Comparison of ENCODE assay signal across 9 cellular contexts in genomic region chr19:37079238-37079637, GRCh38. TPM values are rescaled to one million over a fixed set of nuclear protein-coding genes. Genes with fewer than 3 reads are reported as not detected.
DNase-seq lines count a peak whose midpoint lies in the region; ATAC-seq, FAIRE-seq and TF ChIP-seq lines count a peak whose summit lies in the region.
"Had no signal": no experiment of that assay in that cellular context is flagged by ENCODE, and none has a peak within 500 bp of the region (broad histone marks: within the 10 kb centered on the region; RNA-seq: fewer than 3 reads in every experiment).

No MANE protein-coding gene starts in this region.

- H3K4me2 ChIP-seq in GM12878 (ENCODE audit: control insufficient read depth, insufficient read depth) = peak overlapping the region; percentile 96

- no peak for TF ChIP-seq EP300 in GM12878 (IDR thresholded peaks at IDR 0.05; ENCODE audit: borderline replicate concordance in 1 of 2, control insufficient read depth in 1 of 2, low read depth in 2 of 2, low read length in 2 of 2)

- peak overlapping the region; percentile 99 for H2AFZ ChIP-seq in ACC112 (ENCODE audit: low read length, unreplicated experiment)
- H2AFZ ChIP-seq in GM12878 (ENCODE audit: control insufficient read depth, low read depth, low read length) = no peak overlapping the region

- no peak for FAIRE-seq in GM12878 (lab: Jason Lieb, UNC)

- no peak for ATAC-seq in GM12878

- peaks cover 3% of the 10 kb centered on the region for H3K9me3 ChIP-seq in GM12878 (replicated peaks; ENCODE audit: control insufficient read depth, insufficient read depth, low read length)
- peaks cover 42% of the 10 kb centered on the region for H3K9me3 ChIP-seq in mesodermal cell (ENCODE audit: control insufficient read depth, low read length)

- H3K36me3 ChIP-seq in ACC112 (ENCODE audit: insufficient read depth, low read length) (peaks cover 8% of the 10 kb centered on the region; the same call in 1 of the 2 replicates), GM12878 (ENCODE audit: control insufficient read depth in 2 of 2, insufficient read depth in 2 of 2, low read length in 1 of 2) (no peaks in the 10 kb centered on the region), mesodermal cell (ENCODE audit: control insufficient read depth, insufficient read depth, low read length) (no peaks in the 10 kb centered on the region)

- TF ChIP-seq RAD21 in GM12878 (IDR thresholded peaks at IDR 0.05; ENCODE audit: insufficient read depth, low read depth, low read length) = no peak

- peak; percentile 4 to 15 for DNase-seq in HL-60 (ENCODE audit: low read depth in 1 of 2, low spot score in 1 of 2)
- no peak for DNase-seq in GM12878 (ENCODE audit: low read depth, low spot score)
- no peak for DNase-seq in COLO668 (lab: John Stamatoyannopoulos, UW; ENCODE audit: unreplicated experiment)
- no peak for DNase-seq in NCI-H345 treated with DMSO at 0.1 percent for 48 hours (lab: John Stamatoyannopoulos, UW; ENCODE audit: unreplicated experiment)
- DNase-seq in SW 1271 (lab: John Stamatoyannopoulos, UW) = no peak
- DNase-seq in central memory CD4-positive, alpha-beta T cell = no peak
- DNase-seq: NCI-H1694 had no signal

- SMC1A ChIA-PET in GM12878 (lab: Charles Lee; ENCODE audit: uncharacterized antibody, unreplicated experiment) = no interaction called here

- H4K20me1 ChIP-seq in GM12878 (ENCODE audit: control insufficient read depth, insufficient read depth) = no peaks in the 10 kb centered on the region

- WGBS in GM12878 (ENCODE audit: insufficient coverage, insufficient replicate concordance, low lambda C conversion rate, missing lambda C conversion rate) = 96% methylated on average over 4 of the region's 4 CpGs
- WGBS in mesodermal cell (ENCODE audit: insufficient coverage in 2 of 2), 2 experiments = 82 to 92% methylated on average over 4 of the region's 4 CpGs

- in situ Hi-C loops in GM12878 (cut with MboI) = no loop called here

- intact Hi-C loops in GM12878 (cut with micrococcal nuclease; ENCODE audit: unreplicated experiment) = loop anchor here (5.0 kb wide), 2 partner anchors 93 to 138 kb away; partner anchors contain the start of genes ZNF383 and ZNF585A

- H3K27me3 ChIP-seq in ACC112 (ENCODE audit: insufficient read depth, low read length) = no peaks in the 10 kb centered on the region
- H3K27me3 ChIP-seq in HL-60 (ENCODE audit: insufficient read depth, poor library complexity, severe bottlenecking) = no peaks in the 10 kb centered on the region
- H3K27me3 ChIP-seq in GM12878 (replicated peaks in 1 of 2; ENCODE audit: control insufficient read depth in 2 of 2, insufficient read depth in 2 of 2, low read length in 1 of 2) = no peaks in the 10 kb centered on the region

- H3K9ac ChIP-seq in GM12878 (ENCODE audit: control insufficient read depth, insufficient read depth, low read length) = peak overlapping the region; percentile 96

- POLR2A ChIA-PET in GM12878 (lab: Charles Lee) = interaction anchor here (2.0 kb wide), 1 partner anchor 229 kb away, joined by 5 read pairs; the partner anchor contains the start of gene ZNF345

- no peak for TF ChIP-seq POLR2A in GM12878 (IDR thresholded peaks at IDR 0.05; ENCODE audit: low read depth, low read length)

- TSS peak; percentile 76 for BruUV-seq in GM12878 (replicated peaks; lab: Mats Ljungman, UMichigan)

- TF ChIP-seq CTCF in HL-60 (IDR thresholded peaks at IDR 0.05; ENCODE audit: insufficient read depth, low read length) (no peak), GM12878 (IDR thresholded peaks at IDR 0.05 in 2 of 3, conservative IDR thresholded peaks at IDR 0.05 in 1 of 3; ENCODE audit: control insufficient read depth in 2 of 3, extremely low read depth in 1 of 3, insufficient read depth in 1 of 3, low read depth in 3 of 3, low read length in 3 of 3) (no peak)

- H3K27ac ChIP-seq in ACC112 (ENCODE audit: low read depth, low read length) (no peak overlapping the region), HL-60 (replicated peaks) (peak overlapping the region; percentile 83), GM12878 (ENCODE audit: control insufficient read depth, insufficient read depth) (no peak overlapping the region), mesodermal cell (ENCODE audit: low read depth, low read length, severe bottlenecking) (no peak overlapping the region)

- no peaks in the 10 kb centered on the region for H3K4me1 ChIP-seq in ACC112 (ENCODE audit: control insufficient read depth, insufficient read depth, low read length, unreplicated experiment)
- peaks cover 6% of the 10 kb centered on the region for H3K4me1 ChIP-seq in GM12878 (ENCODE audit: control insufficient read depth, insufficient read depth, low read length)
- no peaks in the 10 kb centered on the region for H3K4me1 ChIP-seq in mesodermal cell (ENCODE audit: control insufficient read depth, insufficient read depth, low read length, poor library complexity, severe bottlenecking)

- H3K4me3 ChIP-seq in ACC112 (ENCODE audit: low read depth, low read length) = peak overlapping the region; percentile 88
- peak overlapping the region; percentile 91 for H3K4me3 ChIP-seq in HL-60 (replicated peaks; ENCODE audit: insufficient read depth, low read length)
- peak overlapping the region; percentile 88 for H3K4me3 ChIP-seq in GM12878
- H3K4me3 ChIP-seq in mesodermal cell (ENCODE audit: extremely low read depth, insufficient read depth, low read length, poor library complexity, severe bottlenecking) = peak overlapping the region; percentile 85

- CTCF ChIA-PET in GM12878 (lab: Yijun Ruan, JAX) = no interaction called here

- H3K79me2 ChIP-seq in ACC112 (ENCODE audit: control insufficient read depth, insufficient read depth, low read length, unreplicated experiment) (peaks cover 18% of the 10 kb centered on the region), GM12878 (ENCODE audit: control insufficient read depth, insufficient read depth, low read length) (peaks cover 12% of the 10 kb centered on the region)

- RAD21 ChIA-PET in GM12878 (lab: Charles Lee; ENCODE audit: unreplicated experiment) = no interaction called here

TF ChIP-seq in GM12878, 131 proteins besides CTCF, POLR2A, EP300 and RAD21 (continues in another document):
- TF ChIP-seq ZNF592 (IDR thresholded peaks at IDR 0.05) (no peak), HSF1 (IDR thresholded peaks at IDR 0.05; ENCODE audit: low read depth, low read length) (no peak)

RNA-seq across cellular contexts. Expression of gene ZNF420, which starts 1.0 kb away (rescaled TPM):
- 19.7 and 20.3 TPM in 2 replicates for total RNA-seq in GM12878 (2013; cell fraction: nucleolus; rRNA removed)
- total RNA-seq in GM12878 (2014; rRNA removed) (6.3 and 7.1 TPM in 2 replicates), GM12878 (2014; rRNA removed; fragmentation: Illumina TruSeq; extraction: Trizol) (8.0 and 8.6 TPM in 2 replicates), GM12878 (2021) (5.8 and 7.9 TPM in 2 replicates)
- polyA plus RNA-seq in GM12878 (2011; ENCODE audit: low read depth) = 5.0 TPM
- polyA plus RNA-seq in GM12878 (2011; rRNA removed) (6.4 and 13.8 TPM in 2 replicates), GM12878 (2014; fragmentation: Illumina TruSeq; extraction: Trizol) (4.8 and 4.9 TPM in 2 replicates), GM12878 (2014; fragmentation: Nextera tagmentation; extraction: Ambion mirVana) (1 to 10 TPM; 6.4 to 7.8 TPM), GM12878 (2014; rRNA removed) (3.7 and 4.5 TPM in 2 replicates), GM12878 (2016; fragmentation: Nextera tagmentation; extraction: Ambion mirVana) (10 to 100 TPM; 10.6 to 11.4 TPM)
- 2.1 and 4.0 TPM in 2 replicates for polyA plus RNA-seq in GM12878 (2011; cell fraction: cytosol; rRNA removed)
- polyA plus RNA-seq in GM12878 (2011; cell fraction: nucleus; rRNA removed) = 5.5 and 6.7 TPM in 2 replicates
- 3.5 and 5.8 TPM in 2 replicates for polyA plus RNA-seq in GM12878 (2012)
- 9.9 and 10.7 TPM in 2 replicates for polyA minus RNA-seq in GM12878 (2011; rRNA and poly(A)+ RNA removed)
- polyA minus RNA-seq in GM12878 (2011; cell fraction: cytosol; rRNA and poly(A)+ RNA removed) = 3.6 and 4.5 TPM in 2 replicates
- polyA minus RNA-seq in GM12878 (2011; cell fraction: nucleus; rRNA and poly(A)+ RNA removed) = 6.2 and 7.5 TPM in 2 replicates
- 8.9 TPM for polyA plus RNA-seq in mesodermal cell (2013, experiment 1 of 2)
- polyA plus RNA-seq in mesodermal cell (2013, experiment 2 of 2) = 7.1 TPM

Comparison
In these comparisons a context has a peak if more than half of its experiments do, and no peak if none do; other contexts are left out.
1. DNase-seq: peak in HL-60 (2 of 2); none in GM12878 (single experiment), COLO668 (single experiment), NCI-H345 treated with DMSO at 0.1 percent for 48 hours (single experiment), SW 1271 (0 of 2) and central memory CD4-positive, alpha-beta T cell (single experiment).
2. Peak in every context shown above with its lines, with median percentiles within 50 percentile points of each other: H3K4me3 ChIP-seq.